In the genomic region with DNA sequence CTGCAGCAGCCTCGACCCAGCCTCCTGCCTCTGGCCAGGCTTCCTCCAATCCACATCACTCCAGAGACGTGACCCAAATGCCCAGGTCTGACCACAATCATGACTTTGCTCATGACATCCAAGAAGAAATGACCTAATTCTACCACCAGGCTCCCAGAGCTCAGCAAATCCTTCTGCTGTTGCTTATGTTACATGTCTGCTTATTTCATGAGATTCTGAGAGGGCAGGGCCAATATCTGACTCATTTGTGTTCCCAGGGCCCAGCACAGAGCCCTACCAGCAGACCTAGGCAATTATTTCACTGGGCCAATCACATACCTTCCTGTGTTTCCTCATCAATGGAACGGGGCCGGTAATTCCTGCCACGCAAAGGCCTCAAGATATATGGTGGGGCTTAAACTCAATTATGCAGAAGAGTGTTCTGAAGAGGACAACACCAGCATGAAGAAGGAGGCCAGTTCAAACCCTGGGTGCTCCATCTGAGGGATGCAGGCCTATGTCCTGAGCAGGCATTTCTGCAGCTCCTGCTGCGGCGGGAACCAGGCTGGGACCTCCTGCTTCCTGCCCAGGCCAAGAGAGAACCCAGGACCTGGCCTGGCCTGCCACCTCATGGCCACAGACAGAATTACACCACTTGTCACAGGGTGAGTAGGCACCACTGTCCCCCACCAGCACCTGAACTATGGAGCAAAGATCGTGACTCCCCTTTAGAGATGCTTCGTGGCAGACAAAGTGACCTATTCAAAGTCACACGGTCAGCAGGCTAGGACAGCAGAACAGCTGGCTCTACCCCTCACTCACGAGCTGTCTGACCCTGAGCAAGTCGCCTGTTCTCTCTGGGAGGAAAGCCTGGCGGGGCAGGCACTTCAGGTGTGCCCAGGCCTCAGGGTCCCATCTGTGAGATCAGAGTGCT, we compare ENCODE assay signal across 8 cellular contexts. TPM values are rescaled to one million over a fixed set of nuclear protein-coding genes. Genes with fewer than 3 reads are reported as not detected.
DNase-seq lines count a peak whose midpoint lies in the region; ATAC-seq and TF ChIP-seq lines count a peak whose summit lies in the region.

No MANE protein-coding gene starts in this region.

- CTCF ChIA-PET in naive thymus-derived CD4-positive, alpha-beta T cell (lab: Charles Lee) = interaction anchor here (0.5 to 3.6 kb wide), 34 partner anchors 15 to 323 kb away, joined by 3 to 52 read pairs (median 4); partner anchors contain the start of genes CCDC134, MEI1, SNU13 and SREBF2

- H3K4me2 ChIP-seq in OCI-LY1 (ENCODE audit: low read length) = peak overlapping the region; percentile 27

- peaks cover 0 to 9% (median 0%) of the 10 kb centered on the region in 11 donors for H3K9me3 Mint-ChIP-seq in naive thymus-derived CD4-positive, alpha-beta T cell

- TF ChIP-seq CTCF in OCI-LY1 (IDR thresholded peaks at IDR 0.05; ENCODE audit: low read length) = peak; percentile 84

- H3K4me1 ChIP-seq in OCI-LY1 (ENCODE audit: insufficient read depth, low read length, severe bottlenecking) = peaks cover 82% of the 10 kb centered on the region
- H3K4me1 ChIP-seq in esophagus (ENCODE audit: control insufficient read depth in 2 of 2, insufficient read depth in 2 of 2, low read length in 1 of 2) = peaks cover 0 to 20% of the 10 kb centered on the region in 2 donors
- H3K4me1 ChIP-seq in naive thymus-derived CD4-positive, alpha-beta T cell (ENCODE audit: control insufficient read depth in 2 of 2, insufficient read depth in 2 of 2, low read length in 2 of 2) = peaks cover 20 to 31% of the 10 kb centered on the region in 2 donors

- H3K4me1 Mint-ChIP-seq in naive thymus-derived CD4-positive, alpha-beta T cell = peaks cover 25 to 55% (median 31%) of the 10 kb centered on the region in 7 donors

- H3K4me3 ChIP-seq in OCI-LY1 (ENCODE audit: low read depth, low read length, poor library complexity, severe bottlenecking) (peak overlapping the region; percentile 20), esophagus (ENCODE audit: low read depth in 1 of 2, low read length in 2 of 2) (no peak overlapping the region)
- peak overlapping the region; percentile 16 for H3K4me3 ChIP-seq in naive thymus-derived CD4-positive, alpha-beta T cell (ENCODE audit: low read length)

- H3F3A ChIP-seq in OCI-LY1 (ENCODE audit: insufficient read depth, low read length) = peaks cover 11% of the 10 kb centered on the region; the same call in 1 of the 2 replicates

- intact Hi-C loops in naive thymus-derived CD4-positive, alpha-beta T cell (cut with micrococcal nuclease) = loop anchor here (1.0 to 10.0 kb wide), 17 partner anchors 14 to 846 kb away; partner anchors contain the start of genes SNU13 (in 2 of the 2), SREBF2 (in 2 of the 2), TNFRSF13C (in 2 of the 2) and CCDC134 (in 1 of the 2)

- peak overlapping the region; percentile 25; the same call in 1 of the 2 replicates for H3K9ac ChIP-seq in OCI-LY1 (ENCODE audit: low read length)

- peaks cover 0 to 26% (median 0%) of the 10 kb centered on the region in 5 donors for H3K36me3 Mint-ChIP-seq in naive thymus-derived CD4-positive, alpha-beta T cell

- no peaks in the 10 kb centered on the region for H3K27me3 ChIP-seq in OCI-LY1 (ENCODE audit: insufficient read depth, low read length)
- no peaks in the 10 kb centered on the region for H3K27me3 ChIP-seq in esophagus (ENCODE audit: control insufficient read depth in 1 of 2, insufficient read depth in 2 of 2, low read length in 2 of 2)
- no peaks in the 10 kb centered on the region for H3K27me3 ChIP-seq in naive thymus-derived CD4-positive, alpha-beta T cell (ENCODE audit: control insufficient read depth in 2 of 2, insufficient read depth in 2 of 2, low read length in 2 of 2)

- 43 to 44% methylated on average over 13 of the region's 13 CpGs for WGBS in esophagus, 2 donors

- H3K9me3 ChIP-seq in OCI-LY1 (ENCODE audit: low read length) = no peaks in the 10 kb centered on the region
- no peaks in the 10 kb centered on the region for H3K9me3 ChIP-seq in esophagus (ENCODE audit: control insufficient read depth in 2 of 2, insufficient read depth in 1 of 2, low read depth in 1 of 2, low read length in 1 of 2)
- no peaks in the 10 kb centered on the region for H3K9me3 ChIP-seq in naive thymus-derived CD4-positive, alpha-beta T cell (ENCODE audit: control insufficient read depth in 2 of 3, low read length in 3 of 3)

- peaks cover 7% of the 10 kb centered on the region for H3K79me2 ChIP-seq in OCI-LY1 (ENCODE audit: insufficient read depth, low read length)

- DNase-seq in NCI-H1436 (lab: John Stamatoyannopoulos, UW) (peak; percentile 74), NCI-H1436 treated with DMSO at 0.1 percent for 48 hours (lab: John Stamatoyannopoulos, UW) (no peak), activated T-cell treated with anti-CD3 and anti-CD28 coated beads for 4 hours (peak; percentile 78)
- peak; percentile 72 to 89 (median 85) for DNase-seq in naive thymus-derived CD4-positive, alpha-beta T cell
- DNase-seq in stimulated activated CD8-positive, alpha-beta memory T cell treated with anti-CD3 and anti-CD28 coated beads, Interleukin-7, amount 100 ng/mL, for 4 hours (ENCODE audit: low read depth in 2 of 2) = peak; percentile 72 to 79

- H3K9me2 ChIP-seq in OCI-LY1 (ENCODE audit: low read depth, low read length) = no peaks in the 10 kb centered on the region

- POLR2A ChIA-PET in naive thymus-derived CD4-positive, alpha-beta T cell (lab: Charles Lee) = interaction anchor here (0.6 to 3.8 kb wide), 26 partner anchors 13 to 496 kb away, joined by 3 to 61 read pairs (median 5); partner anchors contain the start of genes CCDC134, MEI1, SHISA8 and SMDT1

- H4K20me1 ChIP-seq in OCI-LY1 (ENCODE audit: insufficient read depth, low read length) = no peaks in the 10 kb centered on the region

- peaks cover 61% of the 10 kb centered on the region for H3K36me3 ChIP-seq in OCI-LY1 (ENCODE audit: insufficient read depth, low read length)
- peaks cover 0 to 3% of the 10 kb centered on the region in 2 donors for H3K36me3 ChIP-seq in esophagus (ENCODE audit: control insufficient read depth in 2 of 2, insufficient read depth in 2 of 2, low read length in 1 of 2)
- no peaks in the 10 kb centered on the region for H3K36me3 ChIP-seq in naive thymus-derived CD4-positive, alpha-beta T cell (ENCODE audit: control insufficient read depth in 2 of 3, insufficient read depth in 3 of 3, low read length in 3 of 3)

- H3K27ac Mint-ChIP-seq in naive thymus-derived CD4-positive, alpha-beta T cell = peak overlapping the region; percentile 96 to 100 (median 100)

- H3K4me3 Mint-ChIP-seq in naive thymus-derived CD4-positive, alpha-beta T cell = peak overlapping the region; percentile 57 to 91 (median 82)

- H2AFZ ChIP-seq in OCI-LY1 (ENCODE audit: low read length) = no peak overlapping the region

- peak overlapping the region; percentile 96 for H3K27ac ChIP-seq in OCI-LY1 (ENCODE audit: low read depth, low read length, poor library complexity, severe bottlenecking)
- peak overlapping the region; percentile 87 to 96 for H3K27ac ChIP-seq in esophagus (ENCODE audit: low read depth in 2 of 2, low read length in 1 of 2)
- peak overlapping the region; percentile 92 for H3K27ac ChIP-seq in naive thymus-derived CD4-positive, alpha-beta T cell (ENCODE audit: low read depth, low read length)

- ATAC-seq in HG03442 (IDR thresholded peaks at IDR 0.05; ENCODE audit: unreplicated experiment) = peak; percentile 27
- peak; percentile 74 for ATAC-seq in naive thymus-derived CD4-positive, alpha-beta T cell

- H3K27me3 Mint-ChIP-seq in naive thymus-derived CD4-positive, alpha-beta T cell = peaks cover 0 to 2% (median 0%) of the 10 kb centered on the region in 5 donors

RNA-seq across cellular contexts. Expression of gene CENPM, which starts 5.8 kb away (rescaled TPM):
- polyA plus RNA-seq in esophagus = 10 to 100 TPM; 16.5 to 18.8 TPM
- total RNA-seq in naive thymus-derived CD4-positive, alpha-beta T cell = 10 to 100 TPM in 3 of 5 experiments, 1 to 10 TPM in 2; 5.1 to 51.1 (median 10.8) TPM
- 1 to 10 TPM; 2.3 to 4.4 TPM for polyA plus RNA-seq in naive thymus-derived CD4-positive, alpha-beta T cell

RNA-seq across cellular contexts. Expression of gene TNFRSF13C, which starts 14.5 kb away (rescaled TPM):
- under 1 TPM; 0.36 to 0.47 TPM for polyA plus RNA-seq in esophagus
- total RNA-seq in naive thymus-derived CD4-positive, alpha-beta T cell = 10 to 100 TPM in 2 of 5 experiments, 1 to 10 TPM in 3; 1.2 to 17.2 (median 8.4) TPM
- under 1 TPM; 0.38 to 0.39 TPM for polyA plus RNA-seq in naive thymus-derived CD4-positive, alpha-beta T cell

RNA-seq across cellular contexts. Expression of gene SHISA8, which starts 26.2 kb away (rescaled TPM):
- under 1 TPM in 1 of 2 donors, not detected in 1; 0.07 TPM for polyA plus RNA-seq in esophagus
- total RNA-seq in naive thymus-derived CD4-positive, alpha-beta T cell = under 1 TPM in 3 of 5 experiments, not detected in 2; 0.34 to 0.58 (median 0.54) TPM
- polyA plus RNA-seq in naive thymus-derived CD4-positive, alpha-beta T cell = not detected

RNA-seq across cellular contexts. Expression of gene SEPTIN3, which starts 28.1 kb away (rescaled TPM):
- under 1 TPM; 0.11 to 0.18 TPM for polyA plus RNA-seq in esophagus
- total RNA-seq in naive thymus-derived CD4-positive, alpha-beta T cell = 1 to 10 TPM in 1 of 5 experiments, under 1 TPM in 4; 0.08 to 4.2 (median 0.16) TPM
- not detected for polyA plus RNA-seq in naive thymus-derived CD4-positive, alpha-beta T cell

Comparison
In these comparisons a context has a peak if more than half of its experiments do, and no peak if none do; other contexts are left out.
1. H3K4me3 ChIP-seq: peak in OCI-LY1 (single experiment) and naive thymus-derived CD4-positive, alpha-beta T cell (single experiment); none in esophagus (0 of 2).
2. Peak in every context shown above with its lines, with median percentiles within 50 percentile points of each other: H3K27ac ChIP-seq.